1 cellular context compared by ENCODE assay signal in the genomic region with DNA sequence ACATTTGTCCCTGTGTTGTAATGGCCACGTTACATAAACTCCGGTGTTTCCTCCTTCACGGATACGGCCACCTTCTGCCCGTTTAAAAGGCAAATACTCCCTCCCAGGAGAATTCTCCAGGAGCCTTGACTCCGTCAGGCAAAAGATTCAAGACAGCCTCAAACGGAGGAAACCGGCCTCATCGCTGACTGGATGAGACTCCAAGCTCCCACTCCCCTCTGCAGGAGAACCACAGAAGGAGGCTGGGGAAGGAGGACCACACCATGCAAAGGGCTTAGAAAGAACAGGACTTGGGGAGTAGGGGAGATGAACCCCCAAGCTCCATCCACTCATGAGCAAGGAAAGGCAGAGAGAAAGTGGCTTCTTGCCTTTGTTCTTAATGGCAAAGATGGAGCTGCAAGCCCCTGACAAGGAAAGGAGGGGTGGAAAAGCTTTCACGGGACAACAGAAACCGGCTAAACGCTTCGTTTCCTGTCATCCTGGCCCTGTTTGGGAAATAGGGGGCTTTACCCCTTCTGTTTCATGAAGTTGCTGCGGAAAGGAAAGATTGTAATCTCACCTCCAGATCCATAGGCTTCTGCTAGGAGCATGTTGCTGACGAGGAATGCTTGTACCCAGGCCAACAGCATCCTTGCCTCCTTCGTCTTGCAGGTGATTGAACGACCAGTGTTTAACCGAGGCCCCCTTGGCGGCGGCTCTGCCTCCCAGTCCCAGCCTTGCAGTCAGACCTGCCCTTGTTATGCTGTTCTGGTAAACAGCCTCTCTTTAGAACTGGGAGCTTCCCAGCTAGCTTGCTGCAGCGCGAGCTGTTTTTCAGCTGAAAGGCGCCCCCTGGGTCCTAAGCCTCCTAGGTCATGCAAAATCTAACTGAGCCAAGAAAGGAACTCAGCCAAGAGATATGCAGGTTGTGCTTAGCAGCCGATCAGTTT.
TF ChIP-seq lines count a peak whose summit lies in the region.

A gene with protein sequence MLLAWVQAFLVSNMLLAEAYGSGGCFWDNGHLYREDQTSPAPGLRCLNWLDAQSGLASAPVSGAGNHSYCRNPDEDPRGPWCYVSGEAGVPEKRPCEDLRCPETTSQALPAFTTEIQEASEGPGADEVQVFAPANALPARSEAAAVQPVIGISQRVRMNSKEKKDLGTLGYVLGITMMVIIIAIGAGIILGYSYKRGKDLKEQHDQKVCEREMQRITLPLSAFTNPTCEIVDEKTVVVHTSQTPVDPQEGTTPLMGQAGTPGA (minus strand): TSS at position 773 of the 929 bp plus-strand sequence. CDS start 144 bp downstream, at position 629.

TF ChIP-seq in GM23338, 12 proteins besides CTCF, POLR2A, EP300 and RAD21 (continued from another document):
- TF ChIP-seq, protein P1, sequence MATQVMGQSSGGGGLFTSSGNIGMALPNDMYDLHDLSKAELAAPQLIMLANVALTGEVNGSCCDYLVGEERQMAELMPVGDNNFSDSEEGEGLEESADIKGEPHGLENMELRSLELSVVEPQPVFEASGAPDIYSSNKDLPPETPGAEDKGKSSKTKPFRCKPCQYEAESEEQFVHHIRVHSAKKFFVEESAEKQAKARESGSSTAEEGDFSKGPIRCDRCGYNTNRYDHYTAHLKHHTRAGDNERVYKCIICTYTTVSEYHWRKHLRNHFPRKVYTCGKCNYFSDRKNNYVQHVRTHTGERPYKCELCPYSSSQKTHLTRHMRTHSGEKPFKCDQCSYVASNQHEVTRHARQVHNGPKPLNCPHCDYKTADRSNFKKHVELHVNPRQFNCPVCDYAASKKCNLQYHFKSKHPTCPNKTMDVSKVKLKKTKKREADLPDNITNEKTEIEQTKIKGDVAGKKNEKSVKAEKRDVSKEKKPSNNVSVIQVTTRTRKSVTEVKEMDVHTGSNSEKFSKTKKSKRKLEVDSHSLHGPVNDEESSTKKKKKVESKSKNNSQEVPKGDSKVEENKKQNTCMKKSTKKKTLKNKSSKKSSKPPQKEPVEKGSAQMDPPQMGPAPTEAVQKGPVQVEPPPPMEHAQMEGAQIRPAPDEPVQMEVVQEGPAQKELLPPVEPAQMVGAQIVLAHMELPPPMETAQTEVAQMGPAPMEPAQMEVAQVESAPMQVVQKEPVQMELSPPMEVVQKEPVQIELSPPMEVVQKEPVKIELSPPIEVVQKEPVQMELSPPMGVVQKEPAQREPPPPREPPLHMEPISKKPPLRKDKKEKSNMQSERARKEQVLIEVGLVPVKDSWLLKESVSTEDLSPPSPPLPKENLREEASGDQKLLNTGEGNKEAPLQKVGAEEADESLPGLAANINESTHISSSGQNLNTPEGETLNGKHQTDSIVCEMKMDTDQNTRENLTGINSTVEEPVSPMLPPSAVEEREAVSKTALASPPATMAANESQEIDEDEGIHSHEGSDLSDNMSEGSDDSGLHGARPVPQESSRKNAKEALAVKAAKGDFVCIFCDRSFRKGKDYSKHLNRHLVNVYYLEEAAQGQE (IDR thresholded peaks at IDR 0.05; ENCODE audit: unreplicated experiment): no peak
